8 cellular contexts compared by ENCODE assay signal in the genomic region with DNA sequence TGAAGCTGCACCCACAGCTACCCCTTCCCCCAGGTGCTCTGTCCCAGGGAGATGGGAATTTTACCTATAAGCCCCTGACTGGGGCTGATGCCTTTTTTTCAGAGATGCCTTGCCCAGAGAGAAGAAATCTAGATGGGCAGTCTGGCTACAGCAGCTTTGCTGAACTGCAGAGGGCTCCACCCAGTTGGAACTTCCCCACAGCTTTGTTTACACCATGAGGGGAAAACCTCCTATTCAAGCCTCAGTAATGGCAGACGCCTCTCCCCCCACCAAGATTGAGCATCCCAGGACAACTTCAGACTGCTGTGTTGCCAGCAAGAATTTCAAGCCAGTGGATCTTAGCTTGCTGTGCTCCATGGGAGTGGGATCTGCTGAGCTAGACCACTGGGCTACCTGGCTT.
"Had no signal": no experiment of that assay in that cellular context is flagged by ENCODE, and none has a peak within 500 bp of the region (broad histone marks: within the 10 kb centered on the region; RNA-seq: fewer than 3 reads in every experiment).

No MANE protein-coding gene starts in this region.

- DNase-seq: H9, HCEC 1CT, KBM-7 had no signal

- H3K27ac ChIP-seq: HL-60 had no signal

- ATAC-seq: GM23338, HepG2 had no signal

- FAIRE-seq: H1, H54, HepG2 had no signal

- H2AFZ ChIP-seq: GM23338 had no signal

- H3K4me3 ChIP-seq: GM23338 had no signal

- H3K4me2 ChIP-seq: GM23338 had no signal
